12 cellular contexts compared by ENCODE assay signal in genomic region chrX:41110801-41111625, GRCh38. TPM values are rescaled to one million over a fixed set of nuclear protein-coding genes. Genes with fewer than 3 reads are reported as not detected.
DNase-seq lines count a peak whose midpoint lies in the region; ATAC-seq, FAIRE-seq and TF ChIP-seq lines count a peak whose summit lies in the region.
"Had no signal": no experiment of that assay in that cellular context is flagged by ENCODE, and none has a peak within 500 bp of the region (broad histone marks: within the 10 kb centered on the region; RNA-seq: fewer than 3 reads in every experiment).

No MANE protein-coding gene starts in this region.

- DNase-seq in HepG2 (ENCODE audit: low spot score) (no peak), right lobe of liver (no peak), hepatocyte (ENCODE audit: low spot score) (no peak), HuH-7.5 (ENCODE audit: low spot score) (no peak)
- no peak for DNase-seq in T-helper 2 cell treated with Interferon-gamma antibody and Interleukin-4, amounts not matched to agents 5 μg/mL and 100 μg/mL, for 36 hours (ENCODE audit: low spot score)
- DNase-seq: activated CD8-positive, alpha-beta memory T cell treated with anti-CD3 and anti-CD28 coated beads, Interleukin-2, amount 50 U/mL, for 4 hours; foreskin melanocyte; NCI-H774 had no signal

- H3K4me1 ChIP-seq in HepG2 (ENCODE audit: insufficient read depth, low read length) (peaks cover 38% of the 10 kb centered on the region), right lobe of liver (peaks cover 0 to 28% (median 10%) of the 10 kb centered on the region in 4 donors), hepatocyte (ENCODE audit: insufficient read depth) (peaks cover 9% of the 10 kb centered on the region)

- H3K79me2 ChIP-seq in HepG2 (ENCODE audit: insufficient read depth, low read length) = peaks cover 76% of the 10 kb centered on the region
- peaks cover 98% of the 10 kb centered on the region for H3K79me2 ChIP-seq in hepatocyte

- no peak overlapping the region for H3K4me3 Mint-ChIP-seq in T-helper 2 cell treated with Interferon-gamma antibody and Interleukin-4, amounts not matched to agents 5 μg/mL and 100 μg/mL, for 36 hours
- H3K4me3 Mint-ChIP-seq: CD14-positive monocyte had no signal

- peaks cover 8% of the 10 kb centered on the region for H3K36me3 Mint-ChIP-seq in T-helper 2 cell treated with Interferon-gamma antibody and Interleukin-4, amounts not matched to agents 5 μg/mL and 100 μg/mL, for 36 hours (ENCODE audit: low read depth)

- no peak overlapping the region for H2AFZ ChIP-seq in HepG2 (ENCODE audit: low read length)
- no peak overlapping the region for H2AFZ ChIP-seq in hepatocyte

- 91% methylated on average over 7 of the region's 7 CpGs for WGBS in HepG2 (ENCODE audit: low lambda C conversion rate)
- WGBS in right lobe of liver (ENCODE audit: insufficient coverage, low coverage, low lambda C conversion rate, missing lambda C conversion rate) = 54% methylated on average over 6 of the region's 7 CpGs
- 60% methylated on average over 7 of the region's 7 CpGs for WGBS in hepatocyte (ENCODE audit: low lambda C conversion rate, missing lambda C conversion rate)

- H3K27ac ChIP-seq in HepG2 (ENCODE audit: extremely low read length, insufficient read depth, low read length) = no peak overlapping the region
- H3K27ac ChIP-seq in right lobe of liver = no peak overlapping the region
- H3K27ac ChIP-seq in hepatocyte = no peak overlapping the region

- H3K27me3 ChIP-seq in HepG2 (ENCODE audit: control insufficient read depth in 1 of 2, insufficient read depth in 2 of 2, low read length in 2 of 2) (no peaks in the 10 kb centered on the region), right lobe of liver (no peaks in the 10 kb centered on the region), hepatocyte (no peaks in the 10 kb centered on the region)

- TF ChIP-seq EP300 in HepG2 (IDR thresholded peaks at IDR 0.05; ENCODE audit: low read depth in 2 of 2, low read length in 2 of 2) = no peak
- no peak for TF ChIP-seq EP300 in HepG2 (CRISPR knock-in tag; IDR thresholded peaks at IDR 0.05; ENCODE audit: borderline replicate concordance)

- H4K20me1 ChIP-seq in HepG2 (ENCODE audit: insufficient read depth, low read length) (peaks cover 45% of the 10 kb centered on the region), hepatocyte (ENCODE audit: insufficient read depth, poor library complexity, severe bottlenecking) (peaks cover 89% of the 10 kb centered on the region)

- no peaks in the 10 kb centered on the region for H3K9me2 ChIP-seq in hepatocyte (replicated peaks; ENCODE audit: insufficient read depth)

- no peaks in the 10 kb centered on the region for H3K9me3 ChIP-seq in HepG2 (ENCODE audit: low read length)
- H3K9me3 ChIP-seq in right lobe of liver = no peaks in the 10 kb centered on the region
- H3K9me3 ChIP-seq in iPS-18c (ENCODE audit: control insufficient read depth, insufficient read depth, low read length) = no peaks in the 10 kb centered on the region
- no peaks in the 10 kb centered on the region for H3K9me3 ChIP-seq in hepatocyte (ENCODE audit: low read depth)

- no peak for ATAC-seq in HepG2
- ATAC-seq in right lobe of liver = no peak
- ATAC-seq in HG02571 (IDR thresholded peaks at IDR 0.05; ENCODE audit: unreplicated experiment) = no peak
- no peak for ATAC-seq in GM18498 (IDR thresholded peaks at IDR 0.05; ENCODE audit: unreplicated experiment)

- H3K4me3 ChIP-seq in HepG2 (replicated peaks in 1 of 3; ENCODE audit: insufficient read depth in 1 of 3, low read depth in 2 of 3, low read length in 3 of 3) (no peak overlapping the region), right lobe of liver (no peak overlapping the region), iPS-18c (ENCODE audit: insufficient read depth, low read depth, low read length) (peak overlapping the region; percentile 9; the same call in 1 of the 2 replicates), hepatocyte (no peak overlapping the region)

- peak overlapping the region; percentile 50 for H3K27ac Mint-ChIP-seq in T-helper 2 cell treated with Interferon-gamma antibody and Interleukin-4, amounts not matched to agents 5 μg/mL and 100 μg/mL, for 36 hours

- CTCF ChIA-PET in HepG2 (lab: Yijun Ruan, JAX; ENCODE audit: low intra/inter-chr PET ratio, low total read pairs) = no interaction called here

- intact Hi-C loops in HepG2 (cut with micrococcal nuclease; ENCODE audit: unreplicated experiment) (no loop called here), right lobe of liver (cut with DNase I) (loop anchor here in 1 of 2 donors (10.0 kb wide), 1 partner anchor 236 kb away; no protein-coding TSS in a partner anchor)

- TF ChIP-seq POLR2A in HepG2 (IDR thresholded peaks at IDR 0.05; ENCODE audit: insufficient read depth in 1 of 2, low read depth in 2 of 2, low read length in 2 of 2) (no peak), right lobe of liver (IDR thresholded peaks at IDR 0.05) (no peak)

- POLR2A ChIA-PET in HepG2 (lab: Yijun Ruan, JAX) = interaction anchor here (1.5 kb wide), 1 partner anchor 25 kb away, joined by 3 read pairs; the partner anchor contains the start of gene USP9X

- TF ChIP-seq RAD21 in HepG2 (CRISPR knock-in tag; IDR thresholded peaks at IDR 0.05) = no peak

- in situ Hi-C loops in HepG2 (cut with HindIII; ENCODE audit: extremely low pct_ligation_motif_present, low pct_unique_long_range_greater_than_20kb) = loop anchor here (10.0 kb wide), 1 partner anchor 106 kb away; no protein-coding TSS in a partner anchor

- H3K4me1 Mint-ChIP-seq in T-helper 2 cell treated with Interferon-gamma antibody and Interleukin-4, amounts not matched to agents 5 μg/mL and 100 μg/mL, for 36 hours (ENCODE audit: low read depth) = peaks cover 42% of the 10 kb centered on the region

- no peak for TF ChIP-seq CTCF in HepG2 (CRISPR knock-in tag; IDR thresholded peaks at IDR 0.05)
- no peak for TF ChIP-seq CTCF in right lobe of liver (IDR thresholded peaks at IDR 0.05)
- no peak for TF ChIP-seq CTCF in hepatocyte (IDR thresholded peaks at IDR 0.05; ENCODE audit: poor library complexity)

- H3K36me3 ChIP-seq in HepG2 (replicated peaks in 1 of 2; ENCODE audit: control insufficient read depth in 1 of 2, insufficient read depth in 2 of 2, low read length in 2 of 2) = no peaks in the 10 kb centered on the region
- H3K36me3 ChIP-seq in right lobe of liver = no peaks in the 10 kb centered on the region
- H3K36me3 ChIP-seq in hepatocyte (replicated peaks; ENCODE audit: insufficient read depth, low read depth) = no peaks in the 10 kb centered on the region

- no peaks in the 10 kb centered on the region for H3K27me3 Mint-ChIP-seq in T-helper 2 cell treated with Interferon-gamma antibody and Interleukin-4, amounts not matched to agents 5 μg/mL and 100 μg/mL, for 36 hours (ENCODE audit: low read depth)

- H3K9ac ChIP-seq in HepG2 (ENCODE audit: insufficient read depth, low read depth, low read length) = no peak overlapping the region

- TSS peak; percentile 21 for BruUV-seq in HepG2 (replicated peaks; lab: Mats Ljungman, UMichigan)

- no peak for FAIRE-seq in HepG2 (lab: Jason Lieb, UNC)

- H3K4me2 ChIP-seq in HepG2 (ENCODE audit: low read depth, low read length) (no peak overlapping the region), hepatocyte (no peak overlapping the region)

- H3K9me3 Mint-ChIP-seq in T-helper 2 cell treated with Interferon-gamma antibody and Interleukin-4, amounts not matched to agents 5 μg/mL and 100 μg/mL, for 36 hours = no peaks in the 10 kb centered on the region

TF ChIP-seq in HepG2, 621 proteins besides CTCF, POLR2A, EP300 and RAD21:
- no peak for TF ChIP-seq TBX3 (IDR thresholded peaks at IDR 0.05; ENCODE audit: borderline replicate concordance)
- no peak for TF ChIP-seq ZSCAN20 (CRISPR knock-in tag; IDR thresholded peaks at IDR 0.05; ENCODE audit: borderline replicate concordance)
- TF ChIP-seq ZMYM4 (CRISPR knock-in tag; IDR thresholded peaks at IDR 0.05) = no peak
- no peak for TF ChIP-seq CCAR2 (optimal IDR thresholded peaks at IDR 0.05; ENCODE audit: low read depth, low read length)
- TF ChIP-seq GATA4 (IDR thresholded peaks at IDR 0.05; ENCODE audit: borderline replicate concordance, low read depth) = no peak
- no peak for TF ChIP-seq SP2 (CRISPR knock-in tag; IDR thresholded peaks at IDR 0.05)
- no peak for TF ChIP-seq TCF12 (IDR thresholded peaks at IDR 0.05)
- no peak for TF ChIP-seq TCF12 (CRISPR knock-in tag; IDR thresholded peaks at IDR 0.05)
- TF ChIP-seq KDM6A (CRISPR knock-in tag; IDR thresholded peaks at IDR 0.05; ENCODE audit: low read depth) = no peak
- no peak for TF ChIP-seq CEBPB (IDR thresholded peaks at IDR 0.05; ENCODE audit: borderline replicate concordance, low read depth, low read length)
- TF ChIP-seq DR1 (CRISPR knock-in tag; IDR thresholded peaks at IDR 0.05) = no peak

RNA-seq across cellular contexts. Expression of gene USP9X, which starts 25.8 kb away (rescaled TPM):
- total RNA-seq in HepG2 (2016; rRNA removed; fragmentation: Illumina TruSeq; extraction: Trizol) (40.5 and 81.0 TPM in 2 replicates), right lobe of liver (10 to 100 TPM; 53.5 to 76.2 (median 63.1) TPM), hepatocyte (93.9 and 114 TPM in 2 replicates)
- 3.8 and 4.7 TPM in 2 replicates for total RNA-seq in HepG2 (2016; cell fraction: cytosol; rRNA removed; fragmentation: Illumina TruSeq; extraction: Trizol; ENCODE audit: low read depth)
- total RNA-seq in HepG2 (2016; cell fraction: insoluble cytoplasmic fraction; rRNA removed; fragmentation: Illumina TruSeq; extraction: Trizol) = 39.4 and 75.2 TPM in 2 replicates
- total RNA-seq in HepG2 (2016; cell fraction: membrane; rRNA removed; fragmentation: Illumina TruSeq; extraction: Trizol) = 12.7 TPM in 2 replicates
- total RNA-seq in HepG2 (2016; cell fraction: nucleus; rRNA removed; fragmentation: Illumina TruSeq; extraction: Trizol) = 41.9 and 52.3 TPM in 2 replicates
- polyA plus RNA-seq in HepG2 (2011; rRNA removed) (20.7 and 22.2 TPM in 2 replicates), hepatocyte (23.8 and 26.6 TPM in 2 replicates)
- polyA plus RNA-seq in HepG2 (2011; cell fraction: cytosol; rRNA removed) = 9.5 and 16.8 TPM in 2 replicates
- polyA plus RNA-seq in HepG2 (2011; cell fraction: nucleus; rRNA removed) = 14.6 and 21.3 TPM in 2 replicates
- polyA plus RNA-seq in HepG2 (2012) = 24.5 and 29.6 TPM in 2 replicates
- 0.76 and 1.8 TPM in 2 replicates for polyA plus RNA-seq in HepG2 (2016; cell fraction: cytosol; fragmentation: Illumina TruSeq; extraction: Trizol; ENCODE audit: low read depth)
- 29.7 and 29.8 TPM in 2 replicates for polyA plus RNA-seq in HepG2 (2016; cell fraction: insoluble cytoplasmic fraction; fragmentation: Illumina TruSeq; extraction: Trizol; ENCODE audit: low read depth)
- polyA plus RNA-seq in HepG2 (2016; cell fraction: membrane; fragmentation: Illumina TruSeq; extraction: Trizol; ENCODE audit: low read depth) = 2.9 and 3.9 TPM in 2 replicates
- polyA plus RNA-seq in HepG2 (2016; cell fraction: nucleus; fragmentation: Illumina TruSeq; extraction: Trizol; ENCODE audit: insufficient read depth, low read depth) = 26.5 and 29.5 TPM in 2 replicates
- 180 and 267 TPM in 2 replicates for polyA minus RNA-seq in HepG2 (2011; rRNA and poly(A)+ RNA removed; ENCODE audit: low replicate concordance)
- polyA minus RNA-seq in HepG2 (2011; cell fraction: cytosol; rRNA and poly(A)+ RNA removed) = 62.3 and 83.0 TPM in 2 replicates
- 121 and 148 TPM in 2 replicates for polyA minus RNA-seq in HepG2 (2011; cell fraction: nucleus; rRNA and poly(A)+ RNA removed)
